Comparison of ENCODE assay signal across 17 cellular contexts in genomic region chr18:23833714-23834113, GRCh38.
"Had no signal": no experiment of that assay in that cellular context is flagged by ENCODE, and none has a peak within 500 bp of the region (broad histone marks: within the 10 kb centered on the region; RNA-seq: fewer than 3 reads in every experiment).

No MANE protein-coding gene starts in this region.

- ATAC-seq: activated CD4-positive, alpha-beta T cell treated with anti-CD3 and anti-CD28 coated beads for 36 hours; body of pancreas; left lobe of liver; natural killer cell; stimulated activated naive CD8-positive, alpha-beta T cell treated with anti-CD3 and anti-CD28 coated beads, Interleukin-15, Interleukin-2, amounts not matched to agents 100 U/mL and 50 U/mL, for 24 hours; WTC11 had no signal

- DNase-seq: activated CD4-positive, alpha-beta T cell treated with anti-CD3 and anti-CD28 coated beads for 36 hours; activated CD4-positive, alpha-beta T cell treated with anti-CD3 and anti-CD28 coated beads, Interleukin-2, amount 50 U/mL, for 4 hours; activated effector memory CD4-positive, alpha-beta T cell treated with anti-CD3 and anti-CD28 coated beads, Interleukin-2, amount 50 U/mL, for 16 hours; activated naive CD4-positive, alpha-beta T cell treated with anti-CD3 and anti-CD28 coated beads, Interleukin-2, amount 10 ng/mL, durations not matched to agents 7 days and 5 days; activated T-cell treated with anti-CD3 and anti-CD28 coated beads for 4 hours; anterior cingulate cortex; body of pancreas; kidney; natural killer cell; retina; stimulated activated CD4-positive, alpha-beta T cell treated with anti-CD3 and anti-CD28 coated beads, Interleukin-4, amount 100 ng/mL, for 4 hours; stimulated activated naive CD8-positive, alpha-beta T cell treated with anti-CD3 and anti-CD28 coated beads, Interleukin-15, Interleukin-2, amounts not matched to agents 100 U/mL and 50 U/mL, for 24 hours; T-helper 9 cell had no signal

- H3K4me3 ChIP-seq: body of pancreas, cardiac muscle cell had no signal

- H3K4me1 ChIP-seq: body of pancreas had no signal

- H3K27me3 ChIP-seq: body of pancreas, cardiac muscle cell had no signal

- H3K9me3 ChIP-seq: body of pancreas had no signal

- H3K27ac ChIP-seq: body of pancreas, cardiac muscle cell, epithelial cell of prostate had no signal

- H3K36me3 ChIP-seq: cardiac muscle cell had no signal
